ENCODE assay signal across 26 cellular contexts in genomic region chr10:60346661-60347060, GRCh38.
"Had no signal": no experiment of that assay in that cellular context is flagged by ENCODE, and none has a peak within 500 bp of the region (broad histone marks: within the 10 kb centered on the region; RNA-seq: fewer than 3 reads in every experiment).

No MANE protein-coding gene starts in this region.

- DNase-seq: activated CD4-positive, alpha-beta T cell treated with anti-CD3 and anti-CD28 coated beads for 4 hours; activated CD4-positive, alpha-beta T cell treated with anti-CD3 and anti-CD28 coated beads, Interleukin-2, amount 50 U/mL, for 4 hours; activated naive CD4-positive, alpha-beta T cell; activated T-cell treated with anti-CD3 and anti-CD28 coated beads for 4 hours; activated T-cell treated with anti-CD3 and anti-CD28 coated beads, Interleukin-2, amount 50 U/mL, for 72 hours; aorta; body of pancreas; endodermal cell; islet precursor cell; left ventricle myocardium inferior; mesendoderm; natural killer cell; occipital lobe; right cardiac atrium; stimulated activated CD4-positive, alpha-beta T cell treated with anti-CD3 and anti-CD28 coated beads, Interleukin-2, amount 100 ng/mL, for 48 hours; stimulated activated naive CD4-positive, alpha-beta T cell treated with Interleukin-2 at 50 U/mL for 16 hours; T-helper 9 cell; upper lobe of left lung had no signal

- H3K4me1 ChIP-seq: parathyroid adenoma, upper lobe of left lung, vagina had no signal

- H3K4me3 ChIP-seq: body of pancreas, cardiac muscle cell, esophagus muscularis mucosa, left ventricle myocardium inferior, lung, neural progenitor cell, upper lobe of left lung, vagina had no signal

- H3K9me3 ChIP-seq: body of pancreas, esophagus muscularis mucosa, left ventricle myocardium inferior, upper lobe of left lung, vagina had no signal

- ATAC-seq: activated naive CD4-positive, alpha-beta T cell treated with anti-CD3 and anti-CD28 coated beads, Interleukin-2, amount 50 U/mL, for 72 hours; activated T-cell treated with anti-CD3 and anti-CD28 coated beads, Interleukin-2, amount 50 U/mL, for 72 hours; body of pancreas; natural killer cell; right cardiac atrium had no signal

- H2AFZ ChIP-seq: neural progenitor cell, parathyroid adenoma had no signal

- H3K4me2 ChIP-seq: neural progenitor cell had no signal

- H3K27ac ChIP-seq: body of pancreas, cardiac muscle cell, esophagus muscularis mucosa, left ventricle myocardium inferior, neural progenitor cell, parathyroid adenoma, upper lobe of left lung, vagina, VCaP had no signal

- H3K27me3 ChIP-seq: body of pancreas, cardiac muscle cell, esophagus muscularis mucosa, neural progenitor cell, upper lobe of left lung, vagina had no signal

- H3K9ac ChIP-seq: neural progenitor cell, parathyroid adenoma had no signal

- H3K36me3 ChIP-seq: cardiac muscle cell, esophagus muscularis mucosa, left ventricle myocardium inferior, neural progenitor cell, upper lobe of left lung, vagina had no signal

- H3K79me2 ChIP-seq: parathyroid adenoma had no signal
